Comparison of ENCODE assay signal across 9 cellular contexts in genomic region chr7:47573758-47574472, GRCh38. TPM values are rescaled to one million over a fixed set of nuclear protein-coding genes. Genes with fewer than 3 reads are reported as not detected.
A peak's percentile ranks its signal among the peaks of the same experiment; 100 is the strongest.
DNase-seq lines count a peak whose midpoint lies in the region; ATAC-seq and TF ChIP-seq lines count a peak whose summit lies in the region.
"Had no signal": no experiment of that assay in that cellular context is flagged by ENCODE, and none has a peak within 500 bp of the region (broad histone marks: within the 10 kb centered on the region; RNA-seq: fewer than 3 reads in every experiment).

No MANE protein-coding gene starts in this region.

- peaks cover 58% of the 10 kb centered on the region for H3K79me2 ChIP-seq in fibroblast of lung (ENCODE audit: control insufficient read depth, insufficient read depth, low read length)

- no peaks in the 10 kb centered on the region for H3K9me3 ChIP-seq in Peyer's patch
- no peaks in the 10 kb centered on the region for H3K9me3 ChIP-seq in fibroblast of lung (ENCODE audit: control insufficient read depth, insufficient read depth, low read depth, low read length)

- no peak for TF ChIP-seq CTCF in Peyer's patch (IDR thresholded peaks at IDR 0.05)
- no peak for TF ChIP-seq CTCF in fibroblast of lung (conservative IDR thresholded peaks at IDR 0.05 in 1 of 2, IDR thresholded peaks at IDR 0.05 in 1 of 2; ENCODE audit: low read depth in 1 of 2, low read length in 2 of 2)
- TF ChIP-seq CTCF in activated CD8-positive, alpha-beta T cell treated with anti-CD3 and anti-CD28 coated beads for 36 hours (IDR thresholded peaks at IDR 0.05): no peak

- no peaks in the 10 kb centered on the region for H3K36me3 Mint-ChIP-seq in activated CD8-positive, alpha-beta T cell treated with anti-CD3 and anti-CD28 coated beads for 36 hours (ENCODE audit: low read depth)

- no peaks in the 10 kb centered on the region for H4K20me1 ChIP-seq in fibroblast of lung (ENCODE audit: control insufficient read depth, extremely low read depth, insufficient read depth, low read length)

- no peak overlapping the region for H2AFZ ChIP-seq in fibroblast of lung (ENCODE audit: low read length)

- H3K9me3 Mint-ChIP-seq in activated CD8-positive, alpha-beta T cell treated with anti-CD3 and anti-CD28 coated beads for 36 hours: no peaks in the 10 kb centered on the region

- H3K4me2 ChIP-seq in fibroblast of lung (ENCODE audit: extremely low read depth, insufficient read depth, low read length): peak overlapping the region; percentile 62

- CTCF ChIA-PET in activated CD8-positive, alpha-beta T cell treated with anti-CD3 and anti-CD28 coated beads for 36 hours (lab: Charles Lee): no interaction called here

- peaks cover 2% of the 10 kb centered on the region for H3K27me3 Mint-ChIP-seq in activated CD8-positive, alpha-beta T cell treated with anti-CD3 and anti-CD28 coated beads for 36 hours

- H3K4me1 ChIP-seq in Peyer's patch (peaks cover 7 to 87% (median 28%) of the 10 kb centered on the region in 4 donors), fibroblast of lung (ENCODE audit: control insufficient read depth, extremely low read depth, insufficient read depth, low read length) (peaks cover 61% of the 10 kb centered on the region)

- intact Hi-C loops in activated CD8-positive, alpha-beta T cell treated with anti-CD3 and anti-CD28 coated beads for 36 hours (cut with micrococcal nuclease): no loop called here

- no peak for ATAC-seq in activated CD8-positive, alpha-beta T cell treated with anti-CD3 and anti-CD28 coated beads for 36 hours
- ATAC-seq in HG03521 (IDR thresholded peaks at IDR 0.05; ENCODE audit: unreplicated experiment): no peak

- peak overlapping the region; percentile 66 to 79 (median 70) for H3K27ac ChIP-seq in Peyer's patch
- peak overlapping the region; percentile 81 for H3K27ac ChIP-seq in fibroblast of lung (ENCODE audit: insufficient read depth, low read length)

- no peaks in the 10 kb centered on the region for H3K36me3 ChIP-seq in Peyer's patch
- H3K36me3 ChIP-seq in fibroblast of lung (ENCODE audit: control insufficient read depth, insufficient read depth, low read length): peaks cover 4% of the 10 kb centered on the region

- no peak for TF ChIP-seq POLR2A in Peyer's patch (IDR thresholded peaks at IDR 0.05)

- peak; percentile 93 for DNase-seq in ELR (ENCODE audit: low read depth)
- DNase-seq in Peyer's patch: no peak
- DNase-seq in fibroblast of lung (ENCODE audit: low read depth in 2 of 2): peak; percentile 87 to 94
- DNase-seq in renal cortical epithelial cell (ENCODE audit: low read depth): peak; percentile 94
- no peak for DNase-seq in activated CD8-positive, alpha-beta T cell treated with anti-CD3 and anti-CD28 coated beads for 36 hours
- DNase-seq in NCI-H2196 (lab: John Stamatoyannopoulos, UW; ENCODE audit: unreplicated experiment): no peak
- DNase-seq in dermis blood vessel endothelial cell: no peak
- DNase-seq: NCI-H526 had no signal

- H3K27me3 ChIP-seq in Peyer's patch: no peaks in the 10 kb centered on the region
- H3K27me3 ChIP-seq in fibroblast of lung (ENCODE audit: control insufficient read depth, insufficient read depth, low read length): no peaks in the 10 kb centered on the region

- peak overlapping the region; percentile 25 for H3K9ac ChIP-seq in fibroblast of lung (ENCODE audit: insufficient read depth, low read length)

- H3K27ac Mint-ChIP-seq in activated CD8-positive, alpha-beta T cell treated with anti-CD3 and anti-CD28 coated beads for 36 hours: no peak overlapping the region

- H3K4me3 ChIP-seq in Peyer's patch (no peak overlapping the region), fibroblast of lung (replicated peaks in 1 of 4; ENCODE audit: control extremely low read depth in 1 of 4, insufficient read depth in 1 of 4, low read depth in 3 of 4, low read length in 4 of 4) (peak overlapping the region in 1 of 4 experiments; percentile 4)

- no peak overlapping the region for H3K4me3 Mint-ChIP-seq in activated CD8-positive, alpha-beta T cell treated with anti-CD3 and anti-CD28 coated beads for 36 hours

- peaks cover 7% of the 10 kb centered on the region for H3K4me1 Mint-ChIP-seq in activated CD8-positive, alpha-beta T cell treated with anti-CD3 and anti-CD28 coated beads for 36 hours (ENCODE audit: low read depth)

- POLR2A ChIA-PET in activated CD8-positive, alpha-beta T cell treated with anti-CD3 and anti-CD28 coated beads for 36 hours (lab: Charles Lee): no interaction called here

RNA-seq across cellular contexts. Expression of gene TNS3, which starts 8.0 kb away (rescaled TPM):
- 100 to 1,000 TPM in 3 of 4 donors, 10 to 100 TPM in 1; 79.5 to 157 (median 112) TPM for total RNA-seq in Peyer's patch
- 52.6 and 88.8 TPM in 2 replicates for total RNA-seq in fibroblast of lung
- polyA plus RNA-seq in fibroblast of lung: 52.9 and 74.4 TPM in 2 replicates
- 54.7 and 86.1 TPM in 2 replicates for polyA plus RNA-seq in fibroblast of lung (2012)
- polyA minus RNA-seq in fibroblast of lung (ENCODE audit: low replicate concordance): 200 and 269 TPM in 2 replicates
- total RNA-seq in renal cortical epithelial cell: 30.4 and 210 TPM in 2 replicates
- total RNA-seq in activated CD8-positive, alpha-beta T cell treated with anti-CD3 and anti-CD28 coated beads for 36 hours: under 1 TPM; 0.04 to 0.16 TPM
- 11.7 and 13.6 TPM in 2 replicates for total RNA-seq in dermis blood vessel endothelial cell

Comparison
In these comparisons a context has a peak if more than half of its experiments do, and no peak if none do; other contexts are left out.
1. DNase-seq: peak in ELR (single experiment), fibroblast of lung (2 of 2) and renal cortical epithelial cell (single experiment); none in Peyer's patch (0 of 3), activated CD8-positive, alpha-beta T cell treated with anti-CD3 and anti-CD28 coated beads for 36 hours (single experiment), NCI-H2196 (single experiment) and dermis blood vessel endothelial cell (single experiment).
2. RNA of gene TNS3, which starts 8.0 kb away (total RNA-seq): 30.4 to 210 TPM in renal cortical epithelial cell, 79.5 to 157 TPM in Peyer's patch, 52.6 to 88.8 TPM in fibroblast of lung and 11.7 to 13.6 TPM in dermis blood vessel endothelial cell; 0.04 to 0.16 TPM in activated CD8-positive, alpha-beta T cell treated with anti-CD3 and anti-CD28 coated beads for 36 hours; every median in the first group is over 10 times any median in the second.